ENCODE assay signal across 11 cellular contexts in genomic region chr4:103497692-103498091, GRCh38.
DNase-seq lines count a peak whose midpoint lies in the region; ATAC-seq and TF ChIP-seq lines count a peak whose summit lies in the region.
"Had no signal": no experiment of that assay in that cellular context is flagged by ENCODE, and none has a peak within 500 bp of the region (broad histone marks: within the 10 kb centered on the region; RNA-seq: fewer than 3 reads in every experiment).

No MANE protein-coding gene starts in this region.

- H3K9me3 ChIP-seq in trophoblast cell (ENCODE audit: insufficient read depth, low read depth, low read length) (peaks cover 2% of the 10 kb centered on the region), aorta (ENCODE audit: control insufficient read depth, low read length) (no peaks in the 10 kb centered on the region), lower lobe of right lung (no peaks in the 10 kb centered on the region)

- H2AK5ac ChIP-seq in trophoblast cell (ENCODE audit: low read length) = no peak overlapping the region

- ATAC-seq in GM19372 (IDR thresholded peaks at IDR 0.05; ENCODE audit: low read depth, unreplicated experiment) (peak; percentile 32), HG02623 (IDR thresholded peaks at IDR 0.05; ENCODE audit: unreplicated experiment) (peak; percentile 41), HG03378 (IDR thresholded peaks at IDR 0.05; ENCODE audit: unreplicated experiment) (peak; percentile 48), aorta (ENCODE audit: low FRiP score) (no peak), lower lobe of right lung (no peak)

- H3K9ac ChIP-seq in trophoblast cell (ENCODE audit: low read length) = no peak overlapping the region
- H3K9ac ChIP-seq: parathyroid adenoma had no signal

- no peak overlapping the region for H4K91ac ChIP-seq in trophoblast cell (ENCODE audit: low read depth, low read length)

- H3K79me1 ChIP-seq in trophoblast cell (ENCODE audit: low read length) = no peaks in the 10 kb centered on the region

- H3K79me2 ChIP-seq in trophoblast cell (ENCODE audit: control insufficient read depth, insufficient read depth, low read length, poor library complexity) = no peaks in the 10 kb centered on the region
- H3K79me2 ChIP-seq: parathyroid adenoma had no signal

- no peak overlapping the region for H2BK120ac ChIP-seq in trophoblast cell (ENCODE audit: insufficient read depth, low read length, poor library complexity)

- no peaks in the 10 kb centered on the region for H3K36me3 ChIP-seq in trophoblast cell (ENCODE audit: control insufficient read depth in 1 of 2, insufficient read depth in 2 of 2, low read length in 2 of 2)
- no peaks in the 10 kb centered on the region for H3K36me3 ChIP-seq in aorta (ENCODE audit: control insufficient read depth in 1 of 2, insufficient read depth in 2 of 2, low read length in 1 of 2)
- no peaks in the 10 kb centered on the region for H3K36me3 ChIP-seq in lower lobe of right lung

- no peak overlapping the region for H4K12ac ChIP-seq in trophoblast cell (ENCODE audit: low read depth, low read length)

- no peak overlapping the region for H3K4ac ChIP-seq in trophoblast cell (ENCODE audit: low read depth, low read length)

- H3K4me2 ChIP-seq in trophoblast cell (ENCODE audit: low read length) = no peak overlapping the region

- DNase-seq in trophoblast cell (no peak), aorta (no peak), lower lobe of right lung (no peak), T-helper 1 cell (no peak)
- DNase-seq: dermis blood vessel endothelial cell; DMS53; stimulated activated CD4-positive, alpha-beta T cell treated with anti-CD3 and anti-CD28 coated beads, Interleukin-2, amount 100 ng/mL, for 24 hours had no signal

- TF ChIP-seq CTCF in lower lobe of right lung (IDR thresholded peaks at IDR 0.05) = no peak

- H3K27me3 ChIP-seq in trophoblast cell (ENCODE audit: insufficient read depth, low read length) (no peaks in the 10 kb centered on the region), aorta (ENCODE audit: control insufficient read depth in 1 of 2, insufficient read depth in 2 of 2, low read length in 1 of 2) (no peaks in the 10 kb centered on the region), lower lobe of right lung (ENCODE audit: low read depth) (no peaks in the 10 kb centered on the region)

- H3K4me3 ChIP-seq in trophoblast cell (ENCODE audit: low read depth, low read length) = no peak overlapping the region
- H3K4me3 ChIP-seq in aorta (ENCODE audit: low read length in 2 of 2) = no peak overlapping the region
- no peak overlapping the region for H3K4me3 ChIP-seq in lower lobe of right lung

- H3K27ac ChIP-seq in trophoblast cell (ENCODE audit: low read depth, low read length) (no peak overlapping the region), aorta (ENCODE audit: low read depth in 1 of 2, low read length in 2 of 2) (no peak overlapping the region), lower lobe of right lung (no peak overlapping the region)
- H3K27ac ChIP-seq: parathyroid adenoma had no signal

- H3K14ac ChIP-seq in trophoblast cell (ENCODE audit: low read length) = no peak overlapping the region

- peak overlapping the region; percentile 16 for H4K8ac ChIP-seq in trophoblast cell (ENCODE audit: low read depth, low read length)

- no CpG with 5 or more reads among the region's 1 CpG for WGBS in trophoblast cell (ENCODE audit: extremely low coverage, insufficient coverage, insufficient read length)
- 91 to 100% methylated on average over 1 of the region's 1 CpG for WGBS in aorta, 2 donors

- H2BK5ac ChIP-seq in trophoblast cell (ENCODE audit: low read depth, low read length, poor library complexity) = no peak overlapping the region

- H3K23ac ChIP-seq in trophoblast cell (ENCODE audit: low read length) = no peak overlapping the region

- no peak overlapping the region for H3K18ac ChIP-seq in trophoblast cell (ENCODE audit: low read length)

- no peak overlapping the region for H2AFZ ChIP-seq in trophoblast cell (ENCODE audit: insufficient read depth, low read length, poor library complexity)
- H2AFZ ChIP-seq: parathyroid adenoma had no signal

- peaks cover 11 to 16% of the 10 kb centered on the region in 2 experiments for H3K4me1 ChIP-seq in trophoblast cell (ENCODE audit: control insufficient read depth in 1 of 2, insufficient read depth in 2 of 2, low read length in 2 of 2)
- H3K4me1 ChIP-seq in aorta (ENCODE audit: control insufficient read depth in 1 of 2, insufficient read depth in 2 of 2, low read length in 2 of 2) = no peaks in the 10 kb centered on the region
- no peaks in the 10 kb centered on the region for H3K4me1 ChIP-seq in lower lobe of right lung
- H3K4me1 ChIP-seq: parathyroid adenoma had no signal

- peak overlapping the region; percentile 48 for H2BK12ac ChIP-seq in trophoblast cell (ENCODE audit: low read length)

- intact Hi-C loops in aorta (cut with DNase I) (no loop called here), lower lobe of right lung (cut with DNase I) (no loop called here)

Comparison
In these comparisons a context has a peak if more than half of its experiments do, and no peak if none do; other contexts are left out.
1. ATAC-seq: peak in GM19372 (single experiment), HG02623 (single experiment) and HG03378 (single experiment); none in aorta (single experiment) and lower lobe of right lung (0 of 2).